Comparison of ENCODE assay signal across 24 cellular contexts in genomic region chr3:49182682-49183081, GRCh38.
"Had no signal": no experiment of that assay in that cellular context is flagged by ENCODE, and none has a peak within 500 bp of the region (broad histone marks: within the 10 kb centered on the region; RNA-seq: fewer than 3 reads in every experiment).

No MANE protein-coding gene starts in this region.

- DNase-seq: colonic mucosa; cortex of kidney; effector CD8-positive, alpha-beta T cell; effector memory CD8-positive, alpha-beta T cell; endodermal cell; erythroblast; esophagus squamous epithelium; foreskin fibroblast; foreskin melanocyte; gastrocnemius medialis; glutamatergic neuron; head of caudate nucleus; heart right ventricle; hippocampal formation; left cardiac atrium; left lung; left ventricle myocardium superior; lower lobe of right lung; mesenchymal stem cell; mucosa of descending colon had no signal

- H3K36me3 ChIP-seq: colonic mucosa, gastrocnemius medialis, left lung, lower lobe of right lung had no signal

- H3K27ac ChIP-seq: colonic mucosa, epithelial cell of prostate, esophagus squamous epithelium, gastrocnemius medialis, heart right ventricle, left lung, lower lobe of right lung had no signal

- H3K9me3 Mint-ChIP-seq: dendritic cell treated with granulocyte-macrophage colony-stimulating factor and Interleukin-4, amounts not matched to agents 40 ng/mL and 50 ng/mL, for 4 days; effector memory CD8-positive, alpha-beta T cell; mesothelial cell of epicardium had no signal

- H3K36me3 Mint-ChIP-seq: mesothelial cell of epicardium had no signal

- H3K27ac Mint-ChIP-seq: dendritic cell treated with granulocyte-macrophage colony-stimulating factor and Interleukin-4, amounts not matched to agents 40 ng/mL and 50 ng/mL, for 4 days; effector memory CD8-positive, alpha-beta T cell; endodermal cell; mesothelial cell of epicardium had no signal

- H3K27me3 ChIP-seq: colonic mucosa, esophagus squamous epithelium, gastrocnemius medialis, heart right ventricle, left lung had no signal

- H3K4me1 ChIP-seq: colonic mucosa, esophagus squamous epithelium, gastrocnemius medialis, left lung, lower lobe of right lung had no signal

- ATAC-seq: effector memory CD8-positive, alpha-beta T cell; esophagus mucosa; gastrocnemius medialis; heart right ventricle; left cardiac atrium; left lung; left ventricle myocardium superior; lower lobe of right lung; mucosa of descending colon had no signal

- H3K4me3 Mint-ChIP-seq: dendritic cell treated with granulocyte-macrophage colony-stimulating factor and Interleukin-4, amounts not matched to agents 40 ng/mL and 50 ng/mL, for 4 days; effector memory CD8-positive, alpha-beta T cell; endodermal cell; mesothelial cell of epicardium had no signal

- H3K4me1 Mint-ChIP-seq: endodermal cell, mesothelial cell of epicardium had no signal

- H3K4me3 ChIP-seq: colonic mucosa, esophagus squamous epithelium, gastrocnemius medialis, heart right ventricle, left lung, lower lobe of right lung, mucosa of descending colon had no signal

- H3K9me3 ChIP-seq: colonic mucosa, esophagus squamous epithelium, gastrocnemius medialis, heart right ventricle, left lung, lower lobe of right lung, mucosa of descending colon had no signal
